Comparison of ENCODE assay signal across 8 cellular contexts in the genomic region with DNA sequence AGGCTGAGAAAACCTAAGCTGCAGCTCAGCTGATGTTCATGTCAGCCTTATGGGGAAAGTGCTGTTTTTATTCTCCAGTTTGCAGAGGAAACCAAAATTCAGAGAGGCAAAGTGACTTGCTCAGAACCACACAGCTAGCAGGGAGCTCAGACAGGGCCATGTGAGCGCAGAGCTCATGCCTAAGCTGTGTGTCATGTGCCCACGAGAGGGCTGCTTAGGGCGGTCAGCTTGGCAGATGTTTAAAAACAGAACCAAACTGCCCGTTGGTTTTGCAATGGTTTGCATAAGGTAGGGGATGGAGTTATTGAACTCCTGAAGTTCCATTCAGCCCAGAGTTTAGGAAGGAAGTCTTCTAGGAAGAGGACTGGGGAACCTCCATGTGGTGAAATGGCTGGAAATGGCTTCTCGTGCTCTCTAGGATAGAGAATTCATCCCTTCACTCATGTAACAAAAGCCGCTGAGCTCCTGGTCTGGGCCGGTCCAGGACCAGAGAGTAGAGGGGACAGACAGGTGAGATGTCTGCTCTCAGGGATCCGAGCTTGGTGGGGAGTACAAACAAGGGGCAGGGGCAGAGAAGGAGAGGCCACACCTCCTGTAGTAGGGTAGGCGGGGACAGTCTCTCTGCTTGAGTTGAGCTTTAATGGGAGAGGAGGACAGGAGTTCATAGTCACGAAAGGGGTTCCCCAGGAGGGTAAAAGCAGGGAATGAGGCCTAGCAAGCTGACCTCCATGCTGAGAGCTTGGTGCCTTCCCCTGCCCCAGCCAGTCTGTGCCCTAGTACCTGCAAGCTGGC. TPM values are rescaled to one million over a fixed set of nuclear protein-coding genes. Genes with fewer than 3 reads are reported as not detected.
DNase-seq lines count a peak whose midpoint lies in the region; ATAC-seq lines count a peak whose summit lies in the region.

No MANE protein-coding gene starts in this region.

- peak; percentile 67 for DNase-seq in H4 (ENCODE audit: low spot score)
- DNase-seq in SK-N-MC (ENCODE audit: low read depth, low spot score): no peak
- DNase-seq in foreskin melanocyte: peak; percentile 74
- peak; percentile 47 for DNase-seq in skeletal muscle cell (ENCODE audit: low read depth)
- no peak for DNase-seq in hippocampal formation (lab: John Stamatoyannopoulos, UW)
- DNase-seq in activated effector memory CD4-positive, alpha-beta T cell treated with anti-CD3 and anti-CD28 coated beads, Interleukin-2, amount 50 U/mL, for 16 hours: no peak
- no peak for DNase-seq in stimulated activated CD4-positive, alpha-beta T cell treated with anti-CD3 and anti-CD28 coated beads, Interleukin-1b, Interleukin-23, amount 100 ng/mL, for 48 hours

- no peaks in the 10 kb centered on the region for H3K9me3 ChIP-seq in SK-N-MC (ENCODE audit: low read depth, low read length)

- H3K4me3 ChIP-seq in SK-N-MC: no peak overlapping the region
- H3K4me3 ChIP-seq in skeletal muscle cell (ENCODE audit: low read depth, low read length): no peak overlapping the region

- H3K27ac ChIP-seq in SK-N-MC: peak overlapping the region; percentile 92

- no peak for ATAC-seq in GM19397 (IDR thresholded peaks at IDR 0.05; ENCODE audit: unreplicated experiment)

- H3K36me3 ChIP-seq in SK-N-MC (ENCODE audit: insufficient read depth, low read length): no peaks in the 10 kb centered on the region

- no peak overlapping the region for H3K9ac ChIP-seq in SK-N-MC (ENCODE audit: insufficient read length)

RNA-seq across cellular contexts. Expression of a gene that starts 46.9 kb away (rescaled TPM):
- 2.6 and 4.1 TPM in 2 replicates for total RNA-seq in H4 (2014; rRNA removed; shearing (Covaris generic))

Comparison
In these comparisons a context has a peak if more than half of its experiments do, and no peak if none do; other contexts are left out.
1. DNase-seq: peak in H4 (single experiment), foreskin melanocyte (single experiment) and skeletal muscle cell (single experiment); none in SK-N-MC (single experiment), hippocampal formation (0 of 2), activated effector memory CD4-positive, alpha-beta T cell treated with anti-CD3 and anti-CD28 coated beads, Interleukin-2, amount 50 U/mL, for 16 hours (single experiment) and stimulated activated CD4-positive, alpha-beta T cell treated with anti-CD3 and anti-CD28 coated beads, Interleukin-1b, Interleukin-23, amount 100 ng/mL, for 48 hours (single experiment).